ENCODE assay signal across 8 cellular contexts in the genomic region with DNA sequence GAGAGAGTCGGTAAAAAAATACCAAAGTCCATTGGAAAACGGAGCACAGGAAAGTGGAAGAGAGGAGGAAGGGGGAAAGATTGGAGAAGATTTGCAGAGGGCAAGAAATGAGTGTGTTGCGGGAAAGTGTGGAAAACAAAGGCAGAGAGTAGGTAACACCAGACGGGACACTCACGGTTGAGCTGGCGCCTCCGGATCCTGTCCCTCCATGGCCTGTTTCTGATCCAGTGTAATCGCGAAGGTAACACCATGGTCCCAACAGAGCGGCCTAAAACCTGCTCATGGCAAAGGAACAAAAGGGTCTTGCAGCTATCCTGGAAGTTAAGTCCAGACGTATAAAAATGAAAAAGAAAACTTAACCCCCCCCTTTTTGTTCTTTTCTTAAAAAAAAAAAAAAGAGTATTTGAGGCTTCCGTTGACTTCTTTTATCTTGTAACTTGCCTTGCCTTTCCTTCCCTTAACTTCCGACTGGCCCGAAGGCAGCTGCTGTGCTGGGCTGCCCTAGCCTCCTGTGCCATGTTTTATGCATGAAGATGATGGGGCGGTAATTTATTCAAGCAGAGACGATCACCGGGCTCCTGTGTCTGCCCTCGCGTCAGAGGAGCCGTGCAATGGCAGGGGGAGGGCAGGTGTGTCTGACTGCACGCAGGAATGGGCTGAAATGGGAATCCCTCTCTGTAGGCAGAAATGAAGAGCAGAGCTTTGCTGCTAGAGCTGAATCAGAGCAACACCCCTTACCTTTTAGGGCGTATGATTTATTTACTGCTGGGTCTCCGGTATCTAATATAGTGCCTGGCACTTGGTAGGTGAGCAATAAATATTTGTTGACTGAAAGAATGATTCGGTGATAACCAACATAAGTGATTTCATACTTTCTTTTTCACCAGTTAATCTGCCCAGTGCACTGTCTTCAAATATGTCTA.
DNase-seq lines count a peak whose midpoint lies in the region; ATAC-seq, FAIRE-seq and TF ChIP-seq lines count a peak whose summit lies in the region.

No MANE protein-coding gene starts in this region.

- intact Hi-C loops in activated naive CD4-positive, alpha-beta T cell treated with anti-CD3 and anti-CD28 coated beads for 36 hours (cut with micrococcal nuclease), result loop anchor here (1.0 to 2.0 kb wide), 9 partner anchors 8 to 321 kb away; no protein-coding TSS in a partner anchor
- intact Hi-C loops in heart right ventricle (cut with DNase I), result no loop called here

- H3K9me3 ChIP-seq in small intestine (ENCODE audit: control insufficient read depth, low read depth) (no peaks in the 10 kb centered on the region), heart right ventricle (peaks cover 0 to 5% (median 0%) of the 10 kb centered on the region in 11 donors)

- H3K4me3 Mint-ChIP-seq in activated naive CD4-positive, alpha-beta T cell treated with anti-CD3 and anti-CD28 coated beads for 36 hours, result peak overlapping the region; percentile 92

- H3K4me3 ChIP-seq in small intestine (ENCODE audit: low read depth in 1 of 2, low read length in 2 of 2) (peak overlapping the region in 1 of 2 donors; percentile 31), heart right ventricle (peak overlapping the region in 1 of 10 donors; percentile 46)

- H3K27ac ChIP-seq in small intestine (ENCODE audit: low read depth in 1 of 2, low read length in 1 of 2), result peak overlapping the region; percentile 60 to 73
- H3K27ac ChIP-seq in heart right ventricle, result peak overlapping the region in 1 of 10 donors; percentile 84

- peaks cover 8% of the 10 kb centered on the region for H3K36me3 Mint-ChIP-seq in activated naive CD4-positive, alpha-beta T cell treated with anti-CD3 and anti-CD28 coated beads for 36 hours (ENCODE audit: low read depth)

- peak overlapping the region; percentile 97 for H3K27ac Mint-ChIP-seq in activated naive CD4-positive, alpha-beta T cell treated with anti-CD3 and anti-CD28 coated beads for 36 hours

- no peak for TF ChIP-seq CTCF in omental fat pad (IDR thresholded peaks at IDR 0.05)
- TF ChIP-seq CTCF in heart right ventricle (IDR thresholded peaks at IDR 0.05), result no peak

- CTCF ChIA-PET in activated naive CD4-positive, alpha-beta T cell treated with anti-CD3 and anti-CD28 coated beads for 36 hours (lab: Charles Lee), result interaction anchor here (0.8 to 10.1 kb wide), 10 partner anchors 9 to 186 kb away, joined by 3 to 110 read pairs (median 4); no protein-coding TSS in a partner anchor

- no peaks in the 10 kb centered on the region for H3K9me3 Mint-ChIP-seq in activated naive CD4-positive, alpha-beta T cell treated with anti-CD3 and anti-CD28 coated beads for 36 hours

- H3K4me1 ChIP-seq in small intestine (ENCODE audit: control insufficient read depth in 2 of 2, insufficient read depth in 1 of 2, low read depth in 1 of 2, low read length in 1 of 2) (no peaks in the 10 kb centered on the region), heart right ventricle (peaks cover 0 to 42% (median 0%) of the 10 kb centered on the region in 9 donors)

- H3K36me3 ChIP-seq in small intestine (ENCODE audit: control insufficient read depth in 2 of 2, insufficient read depth in 2 of 2, low read length in 2 of 2) (no peaks in the 10 kb centered on the region), heart right ventricle (no peaks in the 10 kb centered on the region)

- no peaks in the 10 kb centered on the region for H3K27me3 Mint-ChIP-seq in activated naive CD4-positive, alpha-beta T cell treated with anti-CD3 and anti-CD28 coated beads for 36 hours (ENCODE audit: low read depth)

- H3K4me1 Mint-ChIP-seq in activated naive CD4-positive, alpha-beta T cell treated with anti-CD3 and anti-CD28 coated beads for 36 hours (ENCODE audit: low read depth), result peaks cover 64% of the 10 kb centered on the region

- ATAC-seq in GM19463 (IDR thresholded peaks at IDR 0.05; ENCODE audit: unreplicated experiment), result peak; percentile 73
- ATAC-seq in omental fat pad (ENCODE audit: low FRiP score), result no peak
- no peak for ATAC-seq in heart right ventricle

- 57 to 75% (median 63%) methylated on average over 24 of the region's 24 CpGs for WGBS in small intestine, 3 donors
- WGBS in heart right ventricle, 2 donors, result 76 to 83% methylated on average over 24 of the region's 24 CpGs

- no peaks in the 10 kb centered on the region for H3K27me3 ChIP-seq in small intestine (ENCODE audit: control insufficient read depth in 2 of 2, insufficient read depth in 2 of 2, low read length in 2 of 2)
- peaks cover 0 to 5% (median 0%) of the 10 kb centered on the region in 7 donors for H3K27me3 ChIP-seq in heart right ventricle

- no peak for FAIRE-seq in small intestine (lab: Jason Lieb, UNC)

- peak; percentile 54 for DNase-seq in NCI-H2081 treated with DMSO at 0.1 percent for 48 hours (lab: John Stamatoyannopoulos, UW)
- peak; percentile 73 for DNase-seq in activated naive CD4-positive, alpha-beta T cell treated with anti-CD3 and anti-CD28 coated beads for 36 hours
- DNase-seq in small intestine, result peak; percentile 8
- DNase-seq in AG08396 (ENCODE audit: low spot score), result no peak
- DNase-seq in omental fat pad (ENCODE audit: low spot score), result no peak
- DNase-seq in heart right ventricle, result no peak
- DNase-seq in LoVo (ENCODE audit: low spot score), result no peak

Comparison
In these comparisons a context has a peak if more than half of its experiments do, and no peak if none do; other contexts are left out.
1. DNase-seq: peak in NCI-H2081 treated with DMSO at 0.1 percent for 48 hours (single experiment), activated naive CD4-positive, alpha-beta T cell treated with anti-CD3 and anti-CD28 coated beads for 36 hours (single experiment) and small intestine (single experiment); none in AG08396 (single experiment), omental fat pad (single experiment), heart right ventricle (0 of 2) and LoVo (single experiment).